8 cellular contexts compared by ENCODE assay signal in genomic region chr11:441418-442274, GRCh38. TPM values are rescaled to one million over a fixed set of nuclear protein-coding genes. Genes with fewer than 3 reads are reported as not detected.
DNase-seq lines count a peak whose midpoint lies in the region; ATAC-seq and TF ChIP-seq lines count a peak whose summit lies in the region.

Gene ANO9, minus strand, starts transcription at chr11:442011. Its CDS starts 85 bp downstream, at chr11:441926.

- intact Hi-C loops in naive thymus-derived CD4-positive, alpha-beta T cell (cut with micrococcal nuclease), result loop anchor here in 1 of 2 donors (1.0 kb wide), 1 partner anchor 14 kb away; no protein-coding TSS in a partner anchor

- no peaks in the 10 kb centered on the region for H3K27me3 ChIP-seq in naive thymus-derived CD4-positive, alpha-beta T cell (ENCODE audit: control insufficient read depth in 2 of 2, insufficient read depth in 2 of 2, low read length in 2 of 2)
- peaks cover 0 to 55% of the 10 kb centered on the region in 2 donors for H3K27me3 ChIP-seq in tibial nerve

- 6 to 39% methylated on average over 10 to 27 of the region's 35 CpGs for WGBS in tibial nerve, 2 donors

- H3K27ac Mint-ChIP-seq in activated naive CD8-positive, alpha-beta T cell, result peak within 1 kb of the TSS; percentile 16
- H3K27ac Mint-ChIP-seq in naive thymus-derived CD4-positive, alpha-beta T cell, result peak within 1 kb of the TSS in 5 of 9 donors; percentile 14 to 55 (median 42)
- no peak within 1 kb of the TSS for H3K27ac Mint-ChIP-seq in glutamatergic neuron (ENCODE audit: unreplicated experiment)

- no peak for TF ChIP-seq EP300 in tibial nerve (IDR thresholded peaks at IDR 0.05)

- H3K27ac ChIP-seq in RWPE1, result peak within 1 kb of the TSS; percentile 57
- peak within 1 kb of the TSS; percentile 86 for H3K27ac ChIP-seq in naive thymus-derived CD4-positive, alpha-beta T cell (ENCODE audit: low read depth, low read length)
- H3K27ac ChIP-seq in tibial nerve, result peak within 1 kb of the TSS in 1 of 4 donors; percentile 77

- H3K4me1 ChIP-seq in naive thymus-derived CD4-positive, alpha-beta T cell (ENCODE audit: control insufficient read depth in 2 of 2, insufficient read depth in 2 of 2, low read length in 2 of 2), result peaks cover 7 to 25% of the 10 kb centered on the region in 2 donors
- H3K4me1 ChIP-seq in tibial nerve, result peaks cover 0 to 13% (median 0%) of the 10 kb centered on the region in 4 donors

- no peaks in the 10 kb centered on the region for H3K9me3 Mint-ChIP-seq in activated naive CD8-positive, alpha-beta T cell (ENCODE audit: low read depth)
- H3K9me3 Mint-ChIP-seq in naive thymus-derived CD4-positive, alpha-beta T cell, result no peaks in the 10 kb centered on the region
- H3K9me3 Mint-ChIP-seq in glutamatergic neuron (ENCODE audit: unreplicated experiment), result peaks cover 1% of the 10 kb centered on the region

- H3K4me1 Mint-ChIP-seq in activated naive CD8-positive, alpha-beta T cell (ENCODE audit: low read depth), result peaks cover 20% of the 10 kb centered on the region
- peaks cover 12 to 37% (median 26%) of the 10 kb centered on the region in 7 donors for H3K4me1 Mint-ChIP-seq in naive thymus-derived CD4-positive, alpha-beta T cell
- peaks cover 12% of the 10 kb centered on the region for H3K4me1 Mint-ChIP-seq in glutamatergic neuron (ENCODE audit: low read depth, unreplicated experiment)

- H3K27me3 Mint-ChIP-seq in activated naive CD8-positive, alpha-beta T cell, result no peaks in the 10 kb centered on the region
- peaks cover 0 to 5% (median 0%) of the 10 kb centered on the region in 5 donors for H3K27me3 Mint-ChIP-seq in naive thymus-derived CD4-positive, alpha-beta T cell
- peaks cover 4% of the 10 kb centered on the region for H3K27me3 Mint-ChIP-seq in glutamatergic neuron (ENCODE audit: unreplicated experiment)

- no peak for TF ChIP-seq POLR2A in tibial nerve (IDR thresholded peaks at IDR 0.05)

- DNase-seq in GM12865 (ENCODE audit: low read depth), result peak; percentile 80
- DNase-seq in RWPE1 (ENCODE audit: low spot score), result peak; percentile 61
- DNase-seq in naive thymus-derived CD4-positive, alpha-beta T cell, result peak in 8 of 9 donors; percentile 34 to 66 (median 54)
- DNase-seq in NCI-H1930 (lab: John Stamatoyannopoulos, UW), result no peak
- DNase-seq in glutamatergic neuron, result no peak
- no peak for DNase-seq in tibial nerve (ENCODE audit: low spot score in 2 of 2)

- peak within 1 kb of the TSS; percentile 79 for H3K4me3 ChIP-seq in GM12865 (ENCODE audit: low read depth, low read length)
- peak within 1 kb of the TSS; percentile 73 for H3K4me3 ChIP-seq in naive thymus-derived CD4-positive, alpha-beta T cell (ENCODE audit: low read length)
- H3K4me3 ChIP-seq in tibial nerve, result peak within 1 kb of the TSS in 1 of 4 donors; percentile 36

- CTCF ChIA-PET in RWPE1 (lab: Yijun Ruan, JAX), result interaction anchor here (0.6 kb wide), 3 partner anchors 16 to 78 kb away, joined by 3 read pairs; no protein-coding TSS in a partner anchor
- CTCF ChIA-PET in naive thymus-derived CD4-positive, alpha-beta T cell (lab: Charles Lee), result no interaction called here

- H3K36me3 Mint-ChIP-seq in activated naive CD8-positive, alpha-beta T cell, result no peaks in the 10 kb centered on the region
- peaks cover 0 to 2% (median 0%) of the 10 kb centered on the region in 5 donors for H3K36me3 Mint-ChIP-seq in naive thymus-derived CD4-positive, alpha-beta T cell
- no peaks in the 10 kb centered on the region for H3K36me3 Mint-ChIP-seq in glutamatergic neuron (ENCODE audit: unreplicated experiment)

- no peaks in the 10 kb centered on the region for H3K36me3 ChIP-seq in naive thymus-derived CD4-positive, alpha-beta T cell (ENCODE audit: control insufficient read depth in 2 of 3, insufficient read depth in 3 of 3, low read length in 3 of 3)
- no peaks in the 10 kb centered on the region for H3K36me3 ChIP-seq in tibial nerve

- POLR2A ChIA-PET in RWPE1 (lab: Yijun Ruan, JAX; ENCODE audit: low non-redundant PET), result interaction anchor here (0.5 to 1.7 kb wide), 2 partner anchors 25 to 72 kb away, joined by 6 to 10 read pairs; no protein-coding TSS in a partner anchor
- POLR2A ChIA-PET in naive thymus-derived CD4-positive, alpha-beta T cell (lab: Charles Lee), result interaction anchor here (0.9 to 2.0 kb wide), 5 partner anchors 18 to 65 kb away, joined by 3 to 10 read pairs (median 4); partner anchors contain the start of gene SIGIRR

- H3K9me3 ChIP-seq in naive thymus-derived CD4-positive, alpha-beta T cell (ENCODE audit: control insufficient read depth in 2 of 3, low read length in 3 of 3), result no peaks in the 10 kb centered on the region
- no peaks in the 10 kb centered on the region for H3K9me3 ChIP-seq in tibial nerve

- ATAC-seq in HG02852 (IDR thresholded peaks at IDR 0.05; ENCODE audit: unreplicated experiment), result peak; percentile 59
- ATAC-seq in naive thymus-derived CD4-positive, alpha-beta T cell, result peak; percentile 82

- peak within 1 kb of the TSS; percentile 75 for H3K4me3 Mint-ChIP-seq in activated naive CD8-positive, alpha-beta T cell
- H3K4me3 Mint-ChIP-seq in naive thymus-derived CD4-positive, alpha-beta T cell, result peak within 1 kb of the TSS; percentile 63 to 87 (median 75)
- no peak within 1 kb of the TSS for H3K4me3 Mint-ChIP-seq in glutamatergic neuron (ENCODE audit: unreplicated experiment)

- TF ChIP-seq CTCF in GM12865 (IDR thresholded peaks at IDR 0.05; ENCODE audit: insufficient read depth, low read depth, low read length, missing control alignments), result no peak
- TF ChIP-seq CTCF in RWPE1 (conservative IDR thresholded peaks at IDR 0.05; ENCODE audit: low read depth), result no peak
- no peak for TF ChIP-seq CTCF in glutamatergic neuron (IDR thresholded peaks at IDR 0.05; ENCODE audit: partially characterized antibody, unreplicated experiment)
- no peak for TF ChIP-seq CTCF in tibial nerve (IDR thresholded peaks at IDR 0.05)

RNA-seq across cellular contexts. Expression of gene ANO9, which starts in this region (rescaled TPM):
- 100 to 1,000 TPM in 1 of 5 experiments, 10 to 100 TPM in 4; 85.2 to 107 (median 94.0) TPM for total RNA-seq in naive thymus-derived CD4-positive, alpha-beta T cell
- polyA plus RNA-seq in naive thymus-derived CD4-positive, alpha-beta T cell, result 1 to 10 TPM; 9.0 to 9.7 TPM
- total RNA-seq in glutamatergic neuron (ENCODE audit: unreplicated experiment), result 1.8 TPM
- total RNA-seq in tibial nerve, result under 1 TPM in 3 of 4 donors, not detected in 1; 0.78 to 0.90 (median 0.87) TPM

Comparison
In these comparisons a context has a peak if more than half of its experiments do, and no peak if none do; other contexts are left out.
1. RNA of gene ANO9 (total RNA-seq): 85.2 to 107 TPM in naive thymus-derived CD4-positive, alpha-beta T cell; 1.8 TPM in glutamatergic neuron (single experiment) and 0.78 to 0.90 TPM in tibial nerve; every median in the first group is over 10 times any median in the second.
2. DNase-seq: peak in GM12865 (single experiment), RWPE1 (single experiment) and naive thymus-derived CD4-positive, alpha-beta T cell (8 of 9); none in NCI-H1930 (0 of 2), glutamatergic neuron (single experiment) and tibial nerve (0 of 2).